In genomic region chr10:31121074-31121685, GRCh38 we compare ENCODE assay signal across 20 cellular contexts.
DNase-seq lines count a peak whose midpoint lies in the region; ATAC-seq, FAIRE-seq and TF ChIP-seq lines count a peak whose summit lies in the region.
"Had no signal": no experiment of that assay in that cellular context is flagged by ENCODE, and none has a peak within 500 bp of the region (broad histone marks: within the 10 kb centered on the region; RNA-seq: fewer than 3 reads in every experiment).

No MANE protein-coding gene starts in this region.

- H3K27ac ChIP-seq in vagina, result peak overlapping the region; percentile 54
- H3K27ac ChIP-seq in RWPE1, result no peak overlapping the region
- H3K27ac ChIP-seq: neural progenitor cell, suprapubic skin, WERI-Rb-1 had no signal

- H3K36me3 ChIP-seq in vagina, result no peaks in the 10 kb centered on the region
- H3K36me3 ChIP-seq: gastroesophageal sphincter, neural progenitor cell, suprapubic skin, WERI-Rb-1 had no signal

- no peaks in the 10 kb centered on the region for H3K27me3 Mint-ChIP-seq in nephron (ENCODE audit: low read depth)

- DNase-seq in HCEC 1CT, result peak; percentile 53
- DNase-seq in choroid plexus epithelial cell (ENCODE audit: low read depth), result peak; percentile 25
- DNase-seq in vagina (ENCODE audit: extremely low spot score in 2 of 2), result no peak
- DNase-seq in left lobe of liver (ENCODE audit: low spot score), result no peak
- no peak for DNase-seq in RWPE1 (ENCODE audit: low spot score)
- DNase-seq in D721Med (ENCODE audit: insufficient read length, low spot score), result no peak
- DNase-seq: activated CD4-positive, alpha-beta T cell treated with anti-CD3 and anti-CD28 coated beads, Interleukin-2, amount 50 U/mL, for 4 hours; activated gamma-delta T cell treated with Interleukin-2 at 50 U/mL for 16 hours; activated T-cell treated with anti-CD3 and anti-CD28 coated beads for 4 hours; cortex of kidney; left cardiac atrium; NCI-H1105 treated with DMSO at 0.1 percent for 48 hours; NCI-H510A; SHP77 treated with DMSO at 0.1 percent for 48 hours; T-helper 2 cell; WERI-Rb-1 had no signal

- POLR2A ChIA-PET in RWPE1 (lab: Yijun Ruan, JAX; ENCODE audit: low non-redundant PET), result no interaction called here

- H3K4me3 ChIP-seq in choroid plexus epithelial cell (ENCODE audit: low read depth, low read length) (no peak overlapping the region), vagina (no peak overlapping the region)
- H3K4me3 ChIP-seq: gastroesophageal sphincter, neural progenitor cell, suprapubic skin had no signal

- FAIRE-seq in D721Med (lab: Jason Lieb, UNC), result no peak

- no peak for TF ChIP-seq POLR2A in vagina (IDR thresholded peaks at IDR 0.05)

- CTCF ChIA-PET in RWPE1 (lab: Yijun Ruan, JAX), result no interaction called here

- intact Hi-C loops in vagina (cut with DNase I), result no loop called here

- H3K27ac Mint-ChIP-seq in nephron, result peak overlapping the region in 2 of 3 experiments; percentile 74 to 94
- H3K27ac Mint-ChIP-seq: neural progenitor cell had no signal

- no peaks in the 10 kb centered on the region for H3K9me3 ChIP-seq in vagina
- H3K9me3 ChIP-seq: gastroesophageal sphincter, suprapubic skin had no signal

- H3K4me3 Mint-ChIP-seq in nephron, result peak overlapping the region in 1 of 3 experiments; percentile 48
- H3K4me3 Mint-ChIP-seq: neural progenitor cell had no signal

- no peaks in the 10 kb centered on the region for H3K36me3 Mint-ChIP-seq in nephron (ENCODE audit: low read depth)
- H3K36me3 Mint-ChIP-seq: neural progenitor cell had no signal

- no peak for ATAC-seq in left lobe of liver
- ATAC-seq: gastroesophageal sphincter had no signal

- no peaks in the 10 kb centered on the region for H3K9me3 Mint-ChIP-seq in nephron
- H3K9me3 Mint-ChIP-seq: neural progenitor cell had no signal

- TF ChIP-seq CTCF in choroid plexus epithelial cell (conservative IDR thresholded peaks at IDR 0.05; ENCODE audit: low read depth, low read length) (no peak), nephron (IDR thresholded peaks at IDR 0.05; ENCODE audit: unreplicated experiment in 3 of 3) (no peak), vagina (IDR thresholded peaks at IDR 0.05) (no peak), RWPE1 (conservative IDR thresholded peaks at IDR 0.05; ENCODE audit: low read depth) (no peak), D721Med (IDR thresholded peaks at IDR 0.05; ENCODE audit: insufficient read depth, missing control alignments) (no peak)

- H3K4me1 ChIP-seq in vagina, result peaks cover 11% of the 10 kb centered on the region
- H3K4me1 ChIP-seq: neural progenitor cell, suprapubic skin had no signal

- H3K4me1 Mint-ChIP-seq in nephron, result peaks cover 55% of the 10 kb centered on the region

- no peaks in the 10 kb centered on the region for H3K27me3 ChIP-seq in vagina
- H3K27me3 ChIP-seq: gastroesophageal sphincter, neural progenitor cell, suprapubic skin had no signal

Comparison
In these comparisons a context has a peak if more than half of its experiments do, and no peak if none do; other contexts are left out.
1. DNase-seq: peak in HCEC 1CT (single experiment) and choroid plexus epithelial cell (single experiment); none in vagina (0 of 2), left lobe of liver (single experiment), RWPE1 (single experiment) and D721Med (single experiment).